8 cellular contexts compared by ENCODE assay signal in the genomic region with DNA sequence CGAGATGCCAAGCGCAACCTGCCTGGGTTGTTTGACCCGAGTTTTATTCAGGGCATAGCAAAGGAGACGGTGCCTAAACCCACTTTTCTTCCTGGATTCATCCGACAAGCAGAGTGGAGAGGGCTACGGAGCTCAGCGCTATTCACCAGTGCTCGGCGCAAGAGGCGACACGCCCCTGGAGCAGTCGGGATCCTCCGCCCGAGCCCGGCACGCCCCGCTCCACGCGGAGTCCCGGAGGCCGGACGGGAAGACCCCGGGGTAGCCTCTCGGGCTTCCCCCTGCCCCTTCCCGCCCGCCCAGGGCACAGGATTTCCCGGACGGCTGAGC. TPM values are rescaled to one million over a fixed set of nuclear protein-coding genes. Genes with fewer than 3 reads are reported as not detected.
DNase-seq lines count a peak whose midpoint lies in the region; ATAC-seq and TF ChIP-seq lines count a peak whose summit lies in the region.

No MANE protein-coding gene starts in this region.

- peaks cover 37% of the 10 kb centered on the region for H3K4me1 Mint-ChIP-seq in HFFc6 (ENCODE audit: low read depth)
- H3K4me1 Mint-ChIP-seq in activated T-cell treated with anti-CD3 and anti-CD28 coated beads, Interleukin-2, amount 50 U/mL, for 72 hours (ENCODE audit: low read depth) = peaks cover 62% of the 10 kb centered on the region
- peaks cover 24 to 33% of the 10 kb centered on the region in 2 donors for H3K4me1 Mint-ChIP-seq in natural killer cell treated with Interleukin-12 subunit alpha and Interleukin-12 subunit beta and Interleukin-15 and Interleukin-18, amount 100 ng/mL, for 72 hours (ENCODE audit: low read depth in 2 of 2)

- no peaks in the 10 kb centered on the region for H3K9me3 Mint-ChIP-seq in HFFc6
- H3K9me3 Mint-ChIP-seq in activated T-cell treated with anti-CD3 and anti-CD28 coated beads, Interleukin-2, amount 50 U/mL, for 72 hours = no peaks in the 10 kb centered on the region
- no peaks in the 10 kb centered on the region for H3K9me3 Mint-ChIP-seq in natural killer cell treated with Interleukin-12 subunit alpha and Interleukin-12 subunit beta and Interleukin-15 and Interleukin-18, amount 100 ng/mL, for 72 hours

- peak; percentile 47 for ATAC-seq in activated T-cell treated with anti-CD3 and anti-CD28 coated beads, Interleukin-2, amount 50 U/mL, for 72 hours (replicated peaks in 1 of 2)
- peak; percentile 62 to 73 for ATAC-seq in natural killer cell treated with Interleukin-12 subunit alpha and Interleukin-12 subunit beta and Interleukin-15 and Interleukin-18, amount 100 ng/mL, for 72 hours

- H3K27me3 Mint-ChIP-seq in HFFc6 (ENCODE audit: insufficient read depth) = peaks cover 1% of the 10 kb centered on the region; the same call in 1 of the 2 replicates
- no peaks in the 10 kb centered on the region for H3K27me3 Mint-ChIP-seq in activated T-cell treated with anti-CD3 and anti-CD28 coated beads, Interleukin-2, amount 50 U/mL, for 72 hours (ENCODE audit: low read depth)
- H3K27me3 Mint-ChIP-seq in natural killer cell treated with Interleukin-12 subunit alpha and Interleukin-12 subunit beta and Interleukin-15 and Interleukin-18, amount 100 ng/mL, for 72 hours = no peaks in the 10 kb centered on the region

- DNase-seq in NCI-H345 (lab: John Stamatoyannopoulos, UW) (peak; percentile 48), NCI-H345 treated with DMSO at 0.1 percent for 48 hours (lab: John Stamatoyannopoulos, UW; ENCODE audit: unreplicated experiment) (no peak), HFFc6 (peak; percentile 52), NAMALWA (ENCODE audit: low spot score) (peak; percentile 54), fibroblast of peridontal ligament (ENCODE audit: extremely low read depth) (peak; percentile 52), ureter (ENCODE audit: low spot score) (peak; percentile 60)
- peak; percentile 63 for DNase-seq in activated T-cell treated with anti-CD3 and anti-CD28 coated beads, Interleukin-2, amount 50 U/mL, for 72 hours
- no peak for DNase-seq in natural killer cell treated with Interleukin-12 subunit alpha and Interleukin-12 subunit beta and Interleukin-15 and Interleukin-18, amount 100 ng/mL, for 72 hours (ENCODE audit: low spot score)

- peak overlapping the region; percentile 79 for H3K27ac Mint-ChIP-seq in HFFc6
- peak overlapping the region; percentile 94 for H3K27ac Mint-ChIP-seq in activated T-cell treated with anti-CD3 and anti-CD28 coated beads, Interleukin-2, amount 50 U/mL, for 72 hours
- H3K27ac Mint-ChIP-seq in natural killer cell treated with Interleukin-12 subunit alpha and Interleukin-12 subunit beta and Interleukin-15 and Interleukin-18, amount 100 ng/mL, for 72 hours = peak overlapping the region; percentile 29 to 63

- peak overlapping the region; percentile 95 for H3K4me3 Mint-ChIP-seq in HFFc6
- H3K4me3 Mint-ChIP-seq in activated T-cell treated with anti-CD3 and anti-CD28 coated beads, Interleukin-2, amount 50 U/mL, for 72 hours = peak overlapping the region; percentile 88 to 92
- peak overlapping the region; percentile 95 for H3K4me3 Mint-ChIP-seq in natural killer cell treated with Interleukin-12 subunit alpha and Interleukin-12 subunit beta and Interleukin-15 and Interleukin-18, amount 100 ng/mL, for 72 hours

- H3K36me3 Mint-ChIP-seq in HFFc6 (ENCODE audit: low read depth) = peaks cover 3% of the 10 kb centered on the region; the same call in 1 of the 2 replicates
- H3K36me3 Mint-ChIP-seq in activated T-cell treated with anti-CD3 and anti-CD28 coated beads, Interleukin-2, amount 50 U/mL, for 72 hours (ENCODE audit: insufficient read depth in 2 of 2) = peaks cover 12% of the 10 kb centered on the region in 2 donors
- no peaks in the 10 kb centered on the region for H3K36me3 Mint-ChIP-seq in natural killer cell treated with Interleukin-12 subunit alpha and Interleukin-12 subunit beta and Interleukin-15 and Interleukin-18, amount 100 ng/mL, for 72 hours

- no peak for TF ChIP-seq CTCF in HFFc6 (IDR thresholded peaks at IDR 0.05)

RNA-seq across cellular contexts. Expression of gene SERINC5, which starts 0.5 kb away (rescaled TPM):
- 10 to 100 TPM; 16.4 to 28.1 (median 19.9) TPM for total RNA-seq in HFFc6 (2021; fragmentation: NEBNext Ultra II Directional; extraction: Animal tissue kit (Norgen Biotek cat#: 25700))
- 10 to 100 TPM; 41.1 to 48.3 TPM for total RNA-seq in activated T-cell treated with anti-CD3 and anti-CD28 coated beads, Interleukin-2, amount 50 U/mL, for 72 hours
- total RNA-seq in natural killer cell treated with Interleukin-12 subunit alpha and Interleukin-12 subunit beta and Interleukin-15 and Interleukin-18, amount 100 ng/mL, for 72 hours = 1 to 10 TPM; 6.4 to 7.4 TPM
- total RNA-seq in ureter = 89.9 TPM

Comparison
In these comparisons a context has a peak if more than half of its experiments do, and no peak if none do; other contexts are left out.
1. DNase-seq: peak in NCI-H345 (single experiment), HFFc6 (single experiment), NAMALWA (single experiment), activated T-cell treated with anti-CD3 and anti-CD28 coated beads, Interleukin-2, amount 50 U/mL, for 72 hours (2 of 2), fibroblast of peridontal ligament (single experiment) and ureter (single experiment); none in NCI-H345 treated with DMSO at 0.1 percent for 48 hours (single experiment) and natural killer cell treated with Interleukin-12 subunit alpha and Interleukin-12 subunit beta and Interleukin-15 and Interleukin-18, amount 100 ng/mL, for 72 hours (single experiment).
2. Peak in every context shown above with its lines, with median percentiles within 50 percentile points of each other: H3K27ac Mint-ChIP-seq and H3K4me3 Mint-ChIP-seq.